In genomic region chr11:36289226-36289852, GRCh38 we compare ENCODE assay signal across 8 cellular contexts. TPM values are rescaled to one million over a fixed set of nuclear protein-coding genes. Genes with fewer than 3 reads are reported as not detected.
DNase-seq lines count a peak whose midpoint lies in the region; ATAC-seq and FAIRE-seq lines count a peak whose summit lies in the region.

COMMD9 (minus strand) TSS chr11:36289424; CDS start chr11:36289412, 12 bp downstream.

- no peak within 1 kb of the TSS for H2BK12ac ChIP-seq in mesenchymal stem cell (ENCODE audit: low read length in 2 of 2)

- H3K9ac ChIP-seq in endocrine pancreas (ENCODE audit: control insufficient read depth, insufficient read depth, low read length) (peak within 1 kb of the TSS; percentile 50), mesenchymal stem cell (ENCODE audit: low read length) (peak within 1 kb of the TSS; percentile 92)

- H3K79me1 ChIP-seq in mesenchymal stem cell (replicated peaks; ENCODE audit: low read length, poor library complexity, severe bottlenecking): peaks cover 13% of the 10 kb centered on the region

- peak within 1 kb of the TSS; percentile 99 for H3K4me2 ChIP-seq in mesenchymal stem cell (ENCODE audit: low read length, poor library complexity, severe bottlenecking)

- peaks cover 3% of the 10 kb centered on the region for H3K27me3 Mint-ChIP-seq in activated CD8-positive, alpha-beta memory T cell treated with anti-CD3 and anti-CD28 coated beads, Interleukin-2, amount 10 ng/mL, durations not matched to agents 7 days and 5 days

- peak within 1 kb of the TSS in 1 of 2 experiments; percentile 80 for H3K18ac ChIP-seq in mesenchymal stem cell (ENCODE audit: low read depth in 1 of 2, low read length in 2 of 2)

- H2BK15ac ChIP-seq in mesenchymal stem cell (ENCODE audit: low read depth, poor library complexity, severe bottlenecking): no peak within 1 kb of the TSS

- H2BK5ac ChIP-seq in mesenchymal stem cell (ENCODE audit: low read depth, low read length, poor library complexity, severe bottlenecking): no peak within 1 kb of the TSS

- H2BK120ac ChIP-seq in mesenchymal stem cell (ENCODE audit: low read depth, low read length): no peak within 1 kb of the TSS

- DNase-seq in COLO829 (ENCODE audit: low spot score) (peak; percentile 95), HTR-8/SVneo (ENCODE audit: insufficient read length, low spot score) (peak; percentile 98), NOMO-1 treated with dmso at 0.1 percent for 144 hours (lab: John Stamatoyannopoulos, UW; ENCODE audit: unreplicated experiment) (peak; percentile 93), mesenchymal stem cell (peak; percentile 92)
- DNase-seq in activated CD8-positive, alpha-beta memory T cell treated with anti-CD3 and anti-CD28 coated beads, Interleukin-2, amount 10 ng/mL, durations not matched to agents 7 days and 5 days: peak; percentile 98
- peak; percentile 87 for DNase-seq in stimulated activated CD8-positive, alpha-beta memory T cell treated with anti-CD3 and anti-CD28 coated beads, Interleukin-12 subunit alpha, Interleukin-12 subunit beta, amount 100 ng/mL, for 4 hours (ENCODE audit: low read depth)

- H3K36me3 ChIP-seq in endocrine pancreas (ENCODE audit: control insufficient read depth, insufficient read depth, low read length) (no peaks in the 10 kb centered on the region), mesenchymal stem cell (ENCODE audit: control insufficient read depth in 1 of 2, insufficient read depth in 2 of 2, low read depth in 1 of 2, low read length in 2 of 2) (no peaks in the 10 kb centered on the region)

- H2AK5ac ChIP-seq in mesenchymal stem cell (ENCODE audit: low read length, severe bottlenecking): no peak within 1 kb of the TSS

- 3% methylated on average over 26 of the region's 31 CpGs for WGBS in mesenchymal stem cell

- H2AFZ ChIP-seq in mesenchymal stem cell (ENCODE audit: low read depth, low read length): peak within 1 kb of the TSS; percentile 8

- peak; percentile 99 for ATAC-seq in GM21367 (IDR thresholded peaks at IDR 0.05; ENCODE audit: unreplicated experiment)
- ATAC-seq in activated CD8-positive, alpha-beta memory T cell treated with anti-CD3 and anti-CD28 coated beads, Interleukin-2, amount 10 ng/mL, durations not matched to agents 7 days and 5 days: peak; percentile 98

- peak within 1 kb of the TSS; percentile 17 for H3K27ac ChIP-seq in mesenchymal stem cell (ENCODE audit: low read length, poor library complexity, severe bottlenecking)

- no peaks in the 10 kb centered on the region for H3K4me1 ChIP-seq in endocrine pancreas (ENCODE audit: control insufficient read depth, insufficient read depth, low read length)
- peaks cover 7% of the 10 kb centered on the region for H3K4me1 ChIP-seq in mesenchymal stem cell (ENCODE audit: control insufficient read depth, insufficient read depth, low read depth, low read length)

- H3K9me3 Mint-ChIP-seq in activated CD8-positive, alpha-beta memory T cell treated with anti-CD3 and anti-CD28 coated beads, Interleukin-2, amount 10 ng/mL, durations not matched to agents 7 days and 5 days (ENCODE audit: low read depth): no peaks in the 10 kb centered on the region

- peak within 1 kb of the TSS; percentile 69 for H3K27ac Mint-ChIP-seq in activated CD8-positive, alpha-beta memory T cell treated with anti-CD3 and anti-CD28 coated beads, Interleukin-2, amount 10 ng/mL, durations not matched to agents 7 days and 5 days

- H3K4ac ChIP-seq in mesenchymal stem cell (ENCODE audit: low read depth in 1 of 2, low read length in 2 of 2): peak within 1 kb of the TSS in 1 of 2 experiments; percentile 40

- H4K8ac ChIP-seq in mesenchymal stem cell (ENCODE audit: low read length): peak within 1 kb of the TSS; percentile 98

- H3K14ac ChIP-seq in mesenchymal stem cell (ENCODE audit: low read length in 2 of 2): no peak within 1 kb of the TSS

- H3K23ac ChIP-seq in mesenchymal stem cell (ENCODE audit: low read length in 2 of 2): no peak within 1 kb of the TSS

- CTCF ChIA-PET in activated CD8-positive, alpha-beta memory T cell treated with anti-CD3 and anti-CD28 coated beads, Interleukin-2, amount 10 ng/mL, durations not matched to agents 7 days and 5 days (lab: Charles Lee): interaction anchor here (0.6 to 5.0 kb wide), 10 partner anchors 14 to 457 kb away, joined by 3 to 71 read pairs (median 4); partner anchors contain the start of gene TRAF6

- H3K4me3 Mint-ChIP-seq in activated CD8-positive, alpha-beta memory T cell treated with anti-CD3 and anti-CD28 coated beads, Interleukin-2, amount 10 ng/mL, durations not matched to agents 7 days and 5 days: peak within 1 kb of the TSS; percentile 88

- peak; percentile 97 for FAIRE-seq in HTR-8/SVneo (lab: Jason Lieb, UNC)

- H3K4me3 ChIP-seq in endocrine pancreas (ENCODE audit: control insufficient read depth, insufficient read depth, low read length) (peak within 1 kb of the TSS; percentile 92), mesenchymal stem cell (ENCODE audit: insufficient read depth in 1 of 2, low read depth in 1 of 2, low read length in 2 of 2) (peak within 1 kb of the TSS; percentile 68 to 93)

- no peak within 1 kb of the TSS for H4K91ac ChIP-seq in mesenchymal stem cell (ENCODE audit: low read length)

- peaks cover 24% of the 10 kb centered on the region for H3K4me1 Mint-ChIP-seq in activated CD8-positive, alpha-beta memory T cell treated with anti-CD3 and anti-CD28 coated beads, Interleukin-2, amount 10 ng/mL, durations not matched to agents 7 days and 5 days

- no peaks in the 10 kb centered on the region for H3K36me3 Mint-ChIP-seq in activated CD8-positive, alpha-beta memory T cell treated with anti-CD3 and anti-CD28 coated beads, Interleukin-2, amount 10 ng/mL, durations not matched to agents 7 days and 5 days

- H3K27me3 ChIP-seq in endocrine pancreas (ENCODE audit: control insufficient read depth, insufficient read depth, low read length): no peaks in the 10 kb centered on the region
- H3K27me3 ChIP-seq in mesenchymal stem cell (ENCODE audit: control insufficient read depth in 1 of 2, insufficient read depth in 1 of 2, low read length in 2 of 2): no peaks in the 10 kb centered on the region

- H3K9me3 ChIP-seq in endocrine pancreas (ENCODE audit: control insufficient read depth, low read length) (no peaks in the 10 kb centered on the region), mesenchymal stem cell (ENCODE audit: control insufficient read depth, low read length) (no peaks in the 10 kb centered on the region)

RNA-seq across cellular contexts. Expression of gene COMMD9, which starts in this region (rescaled TPM):
- 10 to 100 TPM; 33.2 to 40.0 TPM for total RNA-seq in activated CD8-positive, alpha-beta memory T cell treated with anti-CD3 and anti-CD28 coated beads, Interleukin-2, amount 10 ng/mL, durations not matched to agents 7 days and 5 days
- 63.0 TPM for polyA plus RNA-seq in mesenchymal stem cell (2013, experiment 1 of 2)
- 75.3 TPM for polyA plus RNA-seq in mesenchymal stem cell (2013, experiment 2 of 2)

Comparison
In these comparisons a context has a peak if more than half of its experiments do, and no peak if none do; other contexts are left out.
1. Peak in every context shown above with its lines: DNase-seq, ATAC-seq, H3K4me3 ChIP-seq and H3K27ac ChIP-seq.